Comparison of ENCODE assay signal across 16 cellular contexts in the genomic region with DNA sequence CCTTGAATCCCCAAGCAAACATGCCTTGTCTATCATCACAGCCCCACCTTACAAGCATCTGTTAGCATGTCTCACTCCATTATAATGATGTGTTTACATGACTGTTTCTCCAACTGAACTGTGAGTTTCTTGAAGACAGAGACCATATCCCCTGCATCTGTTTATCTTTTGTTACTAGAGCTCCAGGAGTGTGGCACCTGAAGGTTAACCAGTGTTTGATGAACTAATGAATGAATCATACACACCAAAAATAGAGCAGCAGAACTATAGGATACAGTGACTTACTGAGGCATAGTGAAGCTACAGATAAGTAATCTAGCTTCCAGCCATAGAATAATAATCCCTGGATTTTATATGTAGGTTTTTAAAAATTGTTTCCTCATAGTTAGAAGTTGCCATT.
DNase-seq lines count a peak whose midpoint lies in the region; ATAC-seq lines count a peak whose summit lies in the region.
"Had no signal": no experiment of that assay in that cellular context is flagged by ENCODE, and none has a peak within 500 bp of the region (broad histone marks: within the 10 kb centered on the region; RNA-seq: fewer than 3 reads in every experiment).

No MANE protein-coding gene starts in this region.

- DNase-seq in HT1080 (ENCODE audit: low read depth) (peak; percentile 6), NCI-H69 (lab: John Stamatoyannopoulos, UW) (peak; percentile 80), mesenchymal stem cell (peak; percentile 27), SKM-1 (lab: John Stamatoyannopoulos, UW; ENCODE audit: unreplicated experiment) (no peak)
- no peak for DNase-seq in NK-92 treated with Interleukin-12 subunit alpha and Interleukin-12 subunit beta, amount 100 ng/mL, for 24 hours (lab: John Stamatoyannopoulos, UW)
- DNase-seq: ACHN; BE2C; C1 segment of cervical spinal cord; Caco-2; CD4-positive, CD25-positive, alpha-beta regulatory T cell; CD8-positive, alpha-beta memory T cell; GM23248; HFFc6 had no signal

- no peak for ATAC-seq in HG02852 (IDR thresholded peaks at IDR 0.05; ENCODE audit: unreplicated experiment)
- ATAC-seq: K562 had no signal

- H3K14ac ChIP-seq in mesenchymal stem cell (ENCODE audit: low read length in 2 of 2) = no peak overlapping the region

- no peak overlapping the region for H3K27ac ChIP-seq in mesenchymal stem cell (ENCODE audit: low read length, poor library complexity, severe bottlenecking)
- H3K27ac ChIP-seq: GM23248 had no signal

- H3K23ac ChIP-seq in mesenchymal stem cell (ENCODE audit: low read length in 2 of 2) = no peak overlapping the region

- no peak overlapping the region for H2AK5ac ChIP-seq in mesenchymal stem cell (ENCODE audit: low read length, severe bottlenecking)

- H2BK120ac ChIP-seq in mesenchymal stem cell (ENCODE audit: low read depth, low read length) = no peak overlapping the region

- no peak overlapping the region for H2AFZ ChIP-seq in mesenchymal stem cell (ENCODE audit: low read depth, low read length)
- H2AFZ ChIP-seq: GM23248 had no signal

- H3K4me1 ChIP-seq in mesenchymal stem cell (ENCODE audit: control insufficient read depth, insufficient read depth, low read depth, low read length) = no peaks in the 10 kb centered on the region
- H3K4me1 ChIP-seq: BE2C, HAP-1 had no signal

- H3K27me3 ChIP-seq in mesenchymal stem cell (ENCODE audit: control insufficient read depth in 1 of 2, insufficient read depth in 1 of 2, low read length in 2 of 2) = no peaks in the 10 kb centered on the region
- H3K27me3 ChIP-seq: BE2C had no signal

- no peak overlapping the region for H3K4me2 ChIP-seq in mesenchymal stem cell (ENCODE audit: low read length, poor library complexity, severe bottlenecking)

- H3K4me3 ChIP-seq in mesenchymal stem cell (ENCODE audit: insufficient read depth in 1 of 2, low read depth in 1 of 2, low read length in 2 of 2) = no peak overlapping the region
- H3K4me3 ChIP-seq: GM23248, HAP-1, K562 had no signal

- no peak overlapping the region for H2BK5ac ChIP-seq in mesenchymal stem cell (ENCODE audit: low read depth, low read length, poor library complexity, severe bottlenecking)

- H3K79me1 ChIP-seq in mesenchymal stem cell (replicated peaks; ENCODE audit: low read length, poor library complexity, severe bottlenecking) = no peaks in the 10 kb centered on the region

- H2BK12ac ChIP-seq in mesenchymal stem cell (ENCODE audit: low read length in 2 of 2) = no peak overlapping the region

- no peak overlapping the region for H3K9ac ChIP-seq in mesenchymal stem cell (ENCODE audit: low read length)
- H3K9ac ChIP-seq: GM23248 had no signal

- H3K9me3 ChIP-seq in mesenchymal stem cell (ENCODE audit: control insufficient read depth, low read length) = no peaks in the 10 kb centered on the region
- H3K9me3 ChIP-seq: BE2C, Caco-2, HAP-1 had no signal

- H3K18ac ChIP-seq in mesenchymal stem cell (ENCODE audit: low read depth in 1 of 2, low read length in 2 of 2) = no peak overlapping the region

- H3K4ac ChIP-seq in mesenchymal stem cell (ENCODE audit: low read depth in 1 of 2, low read length in 2 of 2) = no peak overlapping the region

- no peak overlapping the region for H2BK15ac ChIP-seq in mesenchymal stem cell (ENCODE audit: low read depth, poor library complexity, severe bottlenecking)

- no peaks in the 10 kb centered on the region for H3K36me3 ChIP-seq in mesenchymal stem cell (ENCODE audit: control insufficient read depth in 1 of 2, insufficient read depth in 2 of 2, low read depth in 1 of 2, low read length in 2 of 2)
- H3K36me3 ChIP-seq: BE2C, HAP-1 had no signal

- no peak overlapping the region for H4K91ac ChIP-seq in mesenchymal stem cell (ENCODE audit: low read length)

- no peak overlapping the region for H4K8ac ChIP-seq in mesenchymal stem cell (ENCODE audit: low read length)

Comparison
In these comparisons a context has a peak if more than half of its experiments do, and no peak if none do; other contexts are left out.
1. DNase-seq: peak in HT1080 (single experiment), NCI-H69 (single experiment) and mesenchymal stem cell (single experiment); none in SKM-1 (single experiment) and NK-92 treated with Interleukin-12 subunit alpha and Interleukin-12 subunit beta, amount 100 ng/mL, for 24 hours (single experiment).